ENCODE assay signal across 23 cellular contexts in genomic region chr17:29837531-29837930, GRCh38.
"Had no signal": no experiment of that assay in that cellular context is flagged by ENCODE, and none has a peak within 500 bp of the region (broad histone marks: within the 10 kb centered on the region; RNA-seq: fewer than 3 reads in every experiment).

No MANE protein-coding gene starts in this region.

- H3K36me3 ChIP-seq: cardiac muscle cell, gastroesophageal sphincter, heart right ventricle, prostate gland, right atrium auricular region, tibial nerve, vagina had no signal

- DNase-seq: activated CD4-positive, alpha-beta memory T cell treated with anti-CD3 and anti-CD28 coated beads, Interleukin-2, amount 10 ng/mL, durations not matched to agents 7 days and 5 days; activated CD4-positive, alpha-beta T cell treated with anti-CD3 and anti-CD28 coated beads for 48 hours; activated CD4-positive, CD25-positive, alpha-beta regulatory T cell; activated CD8-positive, alpha-beta memory T cell treated with anti-CD3 and anti-CD28 coated beads, Interleukin-2, amount 10 ng/mL, durations not matched to agents 7 days and 5 days; activated naive CD8-positive, alpha-beta T cell treated with anti-CD3 and anti-CD28 coated beads for 36 hours; amniotic stem cell; endodermal cell; heart right ventricle; immature natural killer cell; kidney glomerular epithelial cell; left ventricle myocardium superior; naive B cell; stimulated activated CD4-positive, alpha-beta T cell treated with anti-CD3 and anti-CD28 coated beads, Interleukin-12 subunit alpha, Interleukin-12 subunit beta, amount 100 ng/mL, for 4 hours; stimulated activated CD4-positive, alpha-beta T cell treated with anti-CD3 and anti-CD28 coated beads, Interleukin-2, amount 100 ng/mL, for 24 hours; stimulated activated naive CD8-positive, alpha-beta T cell treated with anti-CD3 and anti-CD28 coated beads, Interleukin-15, Interleukin-2, amounts not matched to agents 100 U/mL and 50 U/mL, for 24 hours; T-helper 9 cell had no signal

- H3K27me3 Mint-ChIP-seq: activated CD4-positive, alpha-beta memory T cell treated with anti-CD3 and anti-CD28 coated beads, Interleukin-2, amount 10 ng/mL, durations not matched to agents 7 days and 5 days; activated CD8-positive, alpha-beta memory T cell treated with anti-CD3 and anti-CD28 coated beads, Interleukin-2, amount 10 ng/mL, durations not matched to agents 7 days and 5 days; activated naive CD8-positive, alpha-beta T cell treated with anti-CD3 and anti-CD28 coated beads for 36 hours; naive B cell had no signal

- H3K4me1 Mint-ChIP-seq: activated CD4-positive, alpha-beta memory T cell treated with anti-CD3 and anti-CD28 coated beads, Interleukin-2, amount 10 ng/mL, durations not matched to agents 7 days and 5 days; activated CD8-positive, alpha-beta memory T cell treated with anti-CD3 and anti-CD28 coated beads, Interleukin-2, amount 10 ng/mL, durations not matched to agents 7 days and 5 days; activated naive CD8-positive, alpha-beta T cell treated with anti-CD3 and anti-CD28 coated beads for 36 hours had no signal

- H3K9me3 ChIP-seq: gastroesophageal sphincter, heart right ventricle, prostate gland, right atrium auricular region, tibial nerve, vagina had no signal

- H3K4me1 ChIP-seq: prostate gland had no signal

- H3K4me3 ChIP-seq: cardiac muscle cell, gastroesophageal sphincter, heart right ventricle, prostate gland, right atrium auricular region, tibial nerve, vagina had no signal

- H3K27ac Mint-ChIP-seq: activated CD4-positive, alpha-beta memory T cell treated with anti-CD3 and anti-CD28 coated beads, Interleukin-2, amount 10 ng/mL, durations not matched to agents 7 days and 5 days; activated CD8-positive, alpha-beta memory T cell treated with anti-CD3 and anti-CD28 coated beads, Interleukin-2, amount 10 ng/mL, durations not matched to agents 7 days and 5 days; activated naive CD8-positive, alpha-beta T cell treated with anti-CD3 and anti-CD28 coated beads for 36 hours; endodermal cell; immature natural killer cell had no signal

- H3K27ac ChIP-seq: cardiac muscle cell, heart right ventricle, prostate gland, right atrium auricular region, tibial nerve, vagina had no signal

- H3K4me3 Mint-ChIP-seq: activated CD4-positive, alpha-beta memory T cell treated with anti-CD3 and anti-CD28 coated beads, Interleukin-2, amount 10 ng/mL, durations not matched to agents 7 days and 5 days; activated CD8-positive, alpha-beta memory T cell treated with anti-CD3 and anti-CD28 coated beads, Interleukin-2, amount 10 ng/mL, durations not matched to agents 7 days and 5 days; activated naive CD8-positive, alpha-beta T cell treated with anti-CD3 and anti-CD28 coated beads for 36 hours; endodermal cell; immature natural killer cell; naive B cell; neural crest cell had no signal

- H3K9me3 Mint-ChIP-seq: activated CD4-positive, alpha-beta memory T cell treated with anti-CD3 and anti-CD28 coated beads, Interleukin-2, amount 10 ng/mL, durations not matched to agents 7 days and 5 days; activated naive CD8-positive, alpha-beta T cell treated with anti-CD3 and anti-CD28 coated beads for 36 hours; endodermal cell; immature natural killer cell; naive B cell; neural crest cell had no signal

- H3K36me3 Mint-ChIP-seq: activated CD8-positive, alpha-beta memory T cell treated with anti-CD3 and anti-CD28 coated beads, Interleukin-2, amount 10 ng/mL, durations not matched to agents 7 days and 5 days; naive B cell had no signal

- H3K27me3 ChIP-seq: cardiac muscle cell, gastroesophageal sphincter, heart right ventricle, right atrium auricular region, tibial nerve, vagina had no signal
